ENCODE assay signal across 7 cellular contexts in the genomic region with DNA sequence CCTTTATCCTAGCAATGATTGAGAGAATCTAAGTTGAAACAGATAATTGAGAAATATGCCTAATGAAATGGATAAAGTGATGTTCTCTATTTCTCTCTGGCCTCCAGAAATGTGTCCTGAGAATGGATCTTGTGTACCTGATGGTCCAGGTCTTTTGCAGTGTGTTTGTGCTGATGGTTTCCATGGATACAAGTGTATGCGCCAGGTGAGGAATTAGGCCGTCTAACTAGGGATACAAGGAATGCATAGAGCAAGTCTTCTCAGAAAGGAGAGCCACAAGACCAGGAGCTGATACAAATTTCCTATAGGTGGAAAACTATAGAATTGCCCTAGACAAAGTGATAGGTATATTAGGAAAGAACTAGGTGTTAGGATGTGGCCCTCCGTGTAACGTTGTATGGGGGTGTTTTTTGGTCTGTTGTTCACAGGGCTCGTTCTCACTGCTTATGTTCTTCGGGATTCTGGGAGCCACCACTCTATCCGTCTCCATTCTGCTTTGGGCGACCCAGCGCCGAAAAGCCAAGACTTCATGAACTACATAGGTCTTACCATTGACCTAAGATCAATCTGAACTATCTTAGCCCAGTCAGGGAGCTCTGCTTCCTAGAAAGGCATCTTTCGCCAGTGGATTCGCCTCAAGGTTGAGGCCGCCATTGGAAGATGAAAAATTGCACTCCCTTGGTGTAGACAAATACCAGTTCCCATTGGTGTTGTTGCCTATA. TPM values are rescaled to one million over a fixed set of nuclear protein-coding genes. Genes with fewer than 3 reads are reported as not detected.
DNase-seq lines count a peak whose midpoint lies in the region; ATAC-seq, FAIRE-seq and TF ChIP-seq lines count a peak whose summit lies in the region.

No MANE protein-coding gene starts in this region.

- 76 to 81% methylated on average over 13 of the region's 13 CpGs for WGBS in gastroesophageal sphincter (ENCODE audit: low coverage in 1 of 2), 2 donors
- WGBS in small intestine, 3 donors: 77 to 82% (median 77%) methylated on average over 13 of the region's 13 CpGs

- H3K27me3 ChIP-seq in WERI-Rb-1 (ENCODE audit: insufficient read depth, low read depth, severe bottlenecking) (no peaks in the 10 kb centered on the region), gastroesophageal sphincter (no peaks in the 10 kb centered on the region), small intestine (ENCODE audit: control insufficient read depth in 2 of 2, insufficient read depth in 2 of 2, low read length in 2 of 2) (no peaks in the 10 kb centered on the region)

- no peak for FAIRE-seq in small intestine (lab: Jason Lieb, UNC)

- no peaks in the 10 kb centered on the region for H3K9me3 ChIP-seq in HEK293 (ENCODE audit: control insufficient read depth, insufficient read depth, low read depth, low read length)
- no peaks in the 10 kb centered on the region for H3K9me3 ChIP-seq in WERI-Rb-1 (ENCODE audit: severe bottlenecking)
- H3K9me3 ChIP-seq in gastroesophageal sphincter: no peaks in the 10 kb centered on the region
- H3K9me3 ChIP-seq in small intestine (ENCODE audit: control insufficient read depth, low read depth): no peaks in the 10 kb centered on the region

- no peak for ATAC-seq in gastroesophageal sphincter

- DNase-seq in WERI-Rb-1 (no peak), small intestine (no peak), GM20000 (ENCODE audit: low spot score) (no peak), mucosa of gallbladder (ENCODE audit: low spot score) (no peak), D341Med (ENCODE audit: low spot score) (no peak)

- POLR2A ChIA-PET in HEK293 (lab: Yijun Ruan, JAX): interaction anchor here (0.6 to 1.5 kb wide), 4 partner anchors 9 to 166 kb away, joined by 3 read pairs; no protein-coding TSS in a partner anchor

- CTCF ChIA-PET in HEK293 (lab: Yijun Ruan, JAX): interaction anchor here (1.4 kb wide), 1 partner anchor 11 kb away, joined by 4 read pairs; no protein-coding TSS in a partner anchor

- H3K4me1 ChIP-seq in HEK293 (ENCODE audit: control insufficient read depth, insufficient read depth, low read length) (no peaks in the 10 kb centered on the region; the same call in 1 of the 2 replicates), gastroesophageal sphincter (peaks cover 4 to 35% (median 16%) of the 10 kb centered on the region in 3 donors), small intestine (ENCODE audit: control insufficient read depth in 2 of 2, insufficient read depth in 1 of 2, low read depth in 1 of 2, low read length in 1 of 2) (peaks cover 3 to 5% of the 10 kb centered on the region in 2 donors)

- H3K4me3 ChIP-seq in HEK293 (ENCODE audit: low read depth, low read length): peak overlapping the region; percentile 29
- H3K4me3 ChIP-seq in WERI-Rb-1 (ENCODE audit: low read depth, low read length): peak overlapping the region; percentile 88
- H3K4me3 ChIP-seq in gastroesophageal sphincter: peak overlapping the region; percentile 43 to 72
- peak overlapping the region; percentile 16 to 55 for H3K4me3 ChIP-seq in small intestine (ENCODE audit: low read depth in 1 of 2, low read length in 2 of 2)

- TF ChIP-seq CTCF in HEK293 (tag by site-specific recombination; IDR thresholded peaks at IDR 0.05) (no peak), WERI-Rb-1 (IDR thresholded peaks at IDR 0.05; ENCODE audit: low read depth, low read length) (no peak), gastroesophageal sphincter (IDR thresholded peaks at IDR 0.05) (no peak), GM20000 (IDR thresholded peaks at IDR 0.05; ENCODE audit: extremely low read depth, missing control alignments) (no peak)

- TF ChIP-seq EP300 in gastroesophageal sphincter (IDR thresholded peaks at IDR 0.05): no peak

- no peak for TF ChIP-seq POLR2A in gastroesophageal sphincter (IDR thresholded peaks at IDR 0.05)

- peaks cover 20 to 71% of the 10 kb centered on the region in 2 experiments; a peak in 2 of 3 replicates for H3K36me3 ChIP-seq in HEK293 (ENCODE audit: control insufficient read depth in 2 of 2, insufficient read depth in 1 of 2, low read length in 2 of 2)
- H3K36me3 ChIP-seq in WERI-Rb-1: peaks cover 76% of the 10 kb centered on the region
- H3K36me3 ChIP-seq in gastroesophageal sphincter: peaks cover 0 to 25% of the 10 kb centered on the region in 2 donors
- peaks cover 0 to 4% of the 10 kb centered on the region in 2 donors for H3K36me3 ChIP-seq in small intestine (ENCODE audit: control insufficient read depth in 2 of 2, insufficient read depth in 2 of 2, low read length in 2 of 2)

- no peak overlapping the region for H3K27ac ChIP-seq in HEK293 (ENCODE audit: extremely low read depth, low read depth, low read length)
- H3K27ac ChIP-seq in WERI-Rb-1: peak overlapping the region; percentile 93
- H3K27ac ChIP-seq in gastroesophageal sphincter: peak overlapping the region in 3 of 4 donors; percentile 72 to 81 (median 81)
- H3K27ac ChIP-seq in small intestine (ENCODE audit: low read depth in 1 of 2, low read length in 1 of 2): peak overlapping the region in 1 of 2 donors; percentile 68

TF ChIP-seq in HEK293, 187 proteins besides CTCF, POLR2A, EP300 and RAD21:
- no peak for TF ChIP-seq ZNF2 (tag by site-specific recombination; IDR thresholded peaks at IDR 0.05)
- no peak for TF ChIP-seq ZNF214 (tag by site-specific recombination; IDR thresholded peaks at IDR 0.05; ENCODE audit: borderline replicate concordance)
- TF ChIP-seq ZNF112 (tag by site-specific recombination; IDR thresholded peaks at IDR 0.05): no peak
- TF ChIP-seq ZNF610 (tag by site-specific recombination; IDR thresholded peaks at IDR 0.05; ENCODE audit: borderline replicate concordance): no peak
- no peak for TF ChIP-seq MEIS1 (CRISPR knock-in tag; IDR thresholded peaks at IDR 0.05; ENCODE audit: borderline replicate concordance)
- TF ChIP-seq ZNF529 (tag by site-specific recombination; IDR thresholded peaks at IDR 0.05; ENCODE audit: insufficient replicate concordance): no peak
- no peak for TF ChIP-seq ZNF184 (tag by site-specific recombination; IDR thresholded peaks at IDR 0.05)
- no peak for TF ChIP-seq ZNF639 (tag by site-specific recombination; IDR thresholded peaks at IDR 0.05)
- TF ChIP-seq TCF7L2 (IDR thresholded peaks at IDR 0.05; ENCODE audit: borderline replicate concordance, low read depth, low read length): no peak
- TF ChIP-seq ZSCAN16 (tag by site-specific recombination; IDR thresholded peaks at IDR 0.05): no peak
- TF ChIP-seq ZNF549 (tag by site-specific recombination; IDR thresholded peaks at IDR 0.05): no peak
- TF ChIP-seq GLI4 (tag by site-specific recombination; IDR thresholded peaks at IDR 0.05): no peak
- TF ChIP-seq ZNF704 (tag by site-specific recombination; IDR thresholded peaks at IDR 0.05): no peak
- TF ChIP-seq ZNF302 (tag by site-specific recombination; IDR thresholded peaks at IDR 0.05; ENCODE audit: low read depth): no peak
TF ChIP-seq in HEK293: peak in this region for 0.

RNA-seq across cellular contexts. Expression of gene CAD, which starts 0.6 kb away (rescaled TPM):
- total RNA-seq in gastroesophageal sphincter: 10 to 100 TPM; 12.1 to 23.3 (median 16.3) TPM
- polyA plus RNA-seq in small intestine: 10 to 100 TPM in 1 of 3 donors, 1 to 10 TPM in 2; 8.6 to 20.9 (median 9.6) TPM
- 26.7 TPM for total RNA-seq in mucosa of gallbladder

RNA-seq across cellular contexts. Expression of gene SLC5A6, which starts 4.5 kb away (rescaled TPM):
- 10 to 100 TPM in 3 of 4 donors, 1 to 10 TPM in 1; 8.3 to 16.8 (median 13.5) TPM for total RNA-seq in gastroesophageal sphincter
- 10 to 100 TPM in 2 of 3 donors, 1 to 10 TPM in 1; 9.5 to 36.3 (median 14.1) TPM for polyA plus RNA-seq in small intestine
- 24.9 TPM for total RNA-seq in mucosa of gallbladder

RNA-seq across cellular contexts. Expression of gene ATRAID, which starts 4.7 kb away (rescaled TPM):
- total RNA-seq in gastroesophageal sphincter (100 to 1,000 TPM; 124 to 147 (median 129) TPM), mucosa of gallbladder (104 TPM)
- polyA plus RNA-seq in small intestine: 100 to 1,000 TPM in 1 of 3 donors, 10 to 100 TPM in 2; 89.2 to 122 (median 96.6) TPM

RNA-seq across cellular contexts. Expression of gene SLC30A3, which starts 46.3 kb away (rescaled TPM):
- not detected for total RNA-seq in gastroesophageal sphincter
- polyA plus RNA-seq in small intestine: under 1 TPM in 1 of 3 donors, not detected in 2; 0.04 TPM
- total RNA-seq in mucosa of gallbladder: not detected

RNA-seq across cellular contexts. Expression of gene DNAJC5G, which starts 58.7 kb away (rescaled TPM):
- total RNA-seq in gastroesophageal sphincter: not detected
- polyA plus RNA-seq in small intestine: not detected
- not detected for total RNA-seq in mucosa of gallbladder

Comparison
In these comparisons a context has a peak if more than half of its experiments do, and no peak if none do; other contexts are left out.
1. H3K4me3 ChIP-seq: peak in every context shown above with its lines; median percentile 88 in WERI-Rb-1; 58 in gastroesophageal sphincter; 36 in small intestine; 29 in HEK293.